Comparison of ENCODE assay signal across 1 cellular context in the genomic region with DNA sequence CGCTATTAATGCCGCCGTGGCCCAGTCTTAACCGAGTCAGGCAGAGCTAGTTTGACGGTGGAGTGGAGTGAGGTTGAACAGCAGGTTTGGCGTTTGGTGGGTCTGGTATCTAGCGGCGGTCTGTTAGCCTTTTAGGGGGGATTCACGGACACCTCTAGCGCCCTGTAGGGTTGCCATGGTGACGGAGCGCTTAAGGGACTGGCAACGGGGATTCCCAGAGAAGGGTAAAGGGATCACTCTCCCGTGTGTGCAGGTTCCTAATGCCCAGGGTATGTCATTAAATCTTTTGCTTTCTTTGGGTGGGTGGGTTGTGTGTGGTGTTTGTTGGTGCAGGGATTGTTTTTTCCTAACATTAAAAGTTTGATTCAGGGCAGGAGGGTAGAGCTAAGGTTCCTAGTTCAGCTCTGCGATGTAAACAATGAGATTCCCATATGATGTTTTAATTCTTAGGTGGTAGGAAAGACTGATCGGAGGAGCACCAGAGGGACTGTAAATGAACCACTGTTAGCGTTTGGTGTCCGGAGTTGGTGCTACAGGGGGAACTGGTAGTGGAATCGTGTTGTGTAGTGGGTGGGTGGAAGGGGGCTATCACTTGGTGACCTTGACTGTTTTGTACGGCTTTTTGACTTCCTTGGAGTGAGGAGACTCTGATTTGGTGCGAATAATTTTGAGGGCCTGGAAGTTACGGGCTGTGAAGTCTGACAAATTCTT.
TF ChIP-seq lines count a peak whose summit lies in the region.

No MANE protein-coding gene starts in this region.

TF ChIP-seq in neural cell, 6 proteins besides CTCF, POLR2A, EP300 and RAD21:
- TF ChIP-seq POLR2AphosphoS5 (IDR thresholded peaks at IDR 0.05) (no peak), SMC3 (conservative IDR thresholded peaks at IDR 0.05; ENCODE audit: poor library complexity) (no peak), TAF1 (IDR thresholded peaks at IDR 0.05; ENCODE audit: low read depth) (no peak), EZH2 (IDR thresholded peaks at IDR 0.05; ENCODE audit: borderline replicate concordance, insufficient read depth, low read length, poor library complexity, severe bottlenecking) (no peak), MXI1 (conservative IDR thresholded peaks at IDR 0.05; ENCODE audit: poor library complexity, severe bottlenecking) (peak; percentile 67)
- TF ChIP-seq, protein P1, sequence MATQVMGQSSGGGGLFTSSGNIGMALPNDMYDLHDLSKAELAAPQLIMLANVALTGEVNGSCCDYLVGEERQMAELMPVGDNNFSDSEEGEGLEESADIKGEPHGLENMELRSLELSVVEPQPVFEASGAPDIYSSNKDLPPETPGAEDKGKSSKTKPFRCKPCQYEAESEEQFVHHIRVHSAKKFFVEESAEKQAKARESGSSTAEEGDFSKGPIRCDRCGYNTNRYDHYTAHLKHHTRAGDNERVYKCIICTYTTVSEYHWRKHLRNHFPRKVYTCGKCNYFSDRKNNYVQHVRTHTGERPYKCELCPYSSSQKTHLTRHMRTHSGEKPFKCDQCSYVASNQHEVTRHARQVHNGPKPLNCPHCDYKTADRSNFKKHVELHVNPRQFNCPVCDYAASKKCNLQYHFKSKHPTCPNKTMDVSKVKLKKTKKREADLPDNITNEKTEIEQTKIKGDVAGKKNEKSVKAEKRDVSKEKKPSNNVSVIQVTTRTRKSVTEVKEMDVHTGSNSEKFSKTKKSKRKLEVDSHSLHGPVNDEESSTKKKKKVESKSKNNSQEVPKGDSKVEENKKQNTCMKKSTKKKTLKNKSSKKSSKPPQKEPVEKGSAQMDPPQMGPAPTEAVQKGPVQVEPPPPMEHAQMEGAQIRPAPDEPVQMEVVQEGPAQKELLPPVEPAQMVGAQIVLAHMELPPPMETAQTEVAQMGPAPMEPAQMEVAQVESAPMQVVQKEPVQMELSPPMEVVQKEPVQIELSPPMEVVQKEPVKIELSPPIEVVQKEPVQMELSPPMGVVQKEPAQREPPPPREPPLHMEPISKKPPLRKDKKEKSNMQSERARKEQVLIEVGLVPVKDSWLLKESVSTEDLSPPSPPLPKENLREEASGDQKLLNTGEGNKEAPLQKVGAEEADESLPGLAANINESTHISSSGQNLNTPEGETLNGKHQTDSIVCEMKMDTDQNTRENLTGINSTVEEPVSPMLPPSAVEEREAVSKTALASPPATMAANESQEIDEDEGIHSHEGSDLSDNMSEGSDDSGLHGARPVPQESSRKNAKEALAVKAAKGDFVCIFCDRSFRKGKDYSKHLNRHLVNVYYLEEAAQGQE (IDR thresholded peaks at IDR 0.05; ENCODE audit: borderline replicate concordance) = no peak
